8 cellular contexts compared by ENCODE assay signal in the genomic region with DNA sequence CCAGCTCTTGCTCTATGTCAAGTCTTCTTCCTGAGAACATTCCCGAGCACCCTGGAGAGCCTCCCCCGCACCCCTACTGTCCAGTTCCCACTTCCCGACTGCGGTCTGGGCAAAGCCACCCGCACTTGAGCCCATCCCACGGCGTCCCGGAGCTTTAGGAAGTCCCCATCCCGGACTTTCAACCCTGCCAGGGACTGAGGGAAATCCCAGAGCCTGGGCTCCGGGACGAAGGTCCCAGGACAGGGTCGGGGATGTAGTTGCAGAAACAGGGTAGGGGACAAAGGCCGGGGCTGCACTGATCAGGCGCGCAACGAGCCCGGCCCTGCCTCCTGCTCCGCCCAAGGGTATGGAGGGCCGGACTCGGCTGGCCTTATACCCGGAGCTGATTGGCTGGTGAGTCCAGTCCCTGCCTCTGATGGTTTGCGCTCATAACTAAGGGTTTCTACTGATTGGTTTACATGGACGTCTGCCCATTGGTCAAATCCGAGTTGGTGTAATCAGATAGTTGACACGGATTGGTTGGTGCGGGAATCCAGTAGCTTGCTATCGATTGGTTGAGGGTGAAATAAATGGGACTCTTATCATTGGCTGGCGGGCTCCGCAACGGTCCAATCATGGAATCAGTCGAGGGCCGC. TPM values are rescaled to one million over a fixed set of nuclear protein-coding genes. Genes with fewer than 3 reads are reported as not detected.
A peak's percentile ranks its signal among the peaks of the same experiment; 100 is the strongest.
DNase-seq lines count a peak whose midpoint lies in the region; ATAC-seq and TF ChIP-seq lines count a peak whose summit lies in the region.

No MANE protein-coding gene starts in this region.

- TF ChIP-seq POLR2A in right lobe of liver (IDR thresholded peaks at IDR 0.05) = peak; percentile 76

- peak; percentile 89 to 100 (median 97) for DNase-seq in CD4-positive, CD25-positive, alpha-beta regulatory T cell
- DNase-seq in NCI-H774 (lab: John Stamatoyannopoulos, UW) (peak; percentile 99), right lobe of liver (peak; percentile 96 to 99 (median 99))
- DNase-seq in activated CD4-positive, alpha-beta memory T cell treated with anti-CD3 and anti-CD28 coated beads, Interleukin-2, amount 10 ng/mL, durations not matched to agents 7 days and 5 days = peak; percentile 96
- peak; percentile 93 for DNase-seq in stimulated activated CD4-positive, alpha-beta T cell treated with anti-CD3 and anti-CD28 coated beads, Interleukin-4, amount 100 ng/mL, for 24 hours

- H3K27ac Mint-ChIP-seq in CD4-positive, CD25-positive, alpha-beta regulatory T cell = peak overlapping the region; percentile 50 to 91 (median 83)
- peak overlapping the region; percentile 90 for H3K27ac Mint-ChIP-seq in activated CD4-positive, alpha-beta memory T cell treated with anti-CD3 and anti-CD28 coated beads, Interleukin-2, amount 10 ng/mL, durations not matched to agents 7 days and 5 days

- CTCF ChIA-PET in activated CD4-positive, alpha-beta memory T cell treated with anti-CD3 and anti-CD28 coated beads, Interleukin-2, amount 10 ng/mL, durations not matched to agents 7 days and 5 days (lab: Charles Lee) = interaction anchor here (0.6 to 3.5 kb wide), 25 partner anchors 9 to 379 kb away, joined by 3 to 63 read pairs (median 4); partner anchors contain the start of genes CHAF1A, FSD1 and SH3GL1

- H3K4me1 Mint-ChIP-seq in CD4-positive, CD25-positive, alpha-beta regulatory T cell = peaks cover 9 to 55% (median 21%) of the 10 kb centered on the region in 4 donors
- H3K4me1 Mint-ChIP-seq in activated CD4-positive, alpha-beta memory T cell treated with anti-CD3 and anti-CD28 coated beads, Interleukin-2, amount 10 ng/mL, durations not matched to agents 7 days and 5 days = peaks cover 37% of the 10 kb centered on the region

- intact Hi-C loops in right lobe of liver (cut with DNase I) = no loop called here

- no peaks in the 10 kb centered on the region for H3K36me3 ChIP-seq in CD4-positive, CD25-positive, alpha-beta regulatory T cell (ENCODE audit: control insufficient read depth, insufficient read depth, low read length)
- H3K36me3 ChIP-seq in duodenal mucosa (ENCODE audit: control insufficient read depth in 1 of 2, insufficient read depth in 2 of 2, low read length in 2 of 2) (peaks cover 0 to 7% of the 10 kb centered on the region in 2 donors), right lobe of liver (no peaks in the 10 kb centered on the region)

- H3K9me3 Mint-ChIP-seq in CD4-positive, CD25-positive, alpha-beta regulatory T cell = peaks cover 0 to 2% (median 0%) of the 10 kb centered on the region in 7 donors
- H3K9me3 Mint-ChIP-seq in activated CD4-positive, alpha-beta memory T cell treated with anti-CD3 and anti-CD28 coated beads, Interleukin-2, amount 10 ng/mL, durations not matched to agents 7 days and 5 days = no peaks in the 10 kb centered on the region

- H3K27me3 ChIP-seq in CD4-positive, CD25-positive, alpha-beta regulatory T cell (ENCODE audit: control insufficient read depth, insufficient read depth, low read length) = no peaks in the 10 kb centered on the region
- H3K27me3 ChIP-seq in duodenal mucosa (ENCODE audit: control insufficient read depth in 1 of 2, insufficient read depth in 2 of 2, low read length in 2 of 2) = no peaks in the 10 kb centered on the region
- no peaks in the 10 kb centered on the region for H3K27me3 ChIP-seq in right lobe of liver

- H3K9me3 ChIP-seq in CD4-positive, CD25-positive, alpha-beta regulatory T cell (ENCODE audit: control insufficient read depth in 2 of 2, low read length in 2 of 2) = no peaks in the 10 kb centered on the region
- H3K9me3 ChIP-seq in duodenal mucosa (ENCODE audit: control insufficient read depth in 1 of 2, low read length in 2 of 2) (no peaks in the 10 kb centered on the region), right lobe of liver (no peaks in the 10 kb centered on the region)

- peak; percentile 85 to 87 for ATAC-seq in CD4-positive, CD25-positive, alpha-beta regulatory T cell (ENCODE audit: low read depth in 2 of 2)
- ATAC-seq in GM19438 (IDR thresholded peaks at IDR 0.05; ENCODE audit: low read depth, unreplicated experiment) = peak; percentile 88
- peak; percentile 80 for ATAC-seq in HG03571 (IDR thresholded peaks at IDR 0.05; ENCODE audit: unreplicated experiment)
- peak; percentile 75 to 90 (median 84) for ATAC-seq in right lobe of liver

- peak overlapping the region; percentile 71 for H3K4me3 ChIP-seq in CD4-positive, CD25-positive, alpha-beta regulatory T cell (ENCODE audit: low read depth, low read length)
- H3K4me3 ChIP-seq in duodenal mucosa (ENCODE audit: low read depth in 1 of 2, low read length in 2 of 2) = peak overlapping the region; percentile 83 to 87
- peak overlapping the region; percentile 45 to 68 (median 59) for H3K4me3 ChIP-seq in right lobe of liver

- no peak for TF ChIP-seq CTCF in right lobe of liver (IDR thresholded peaks at IDR 0.05)

- H3K27me3 Mint-ChIP-seq in CD4-positive, CD25-positive, alpha-beta regulatory T cell = peaks cover 5% of the 10 kb centered on the region
- no peaks in the 10 kb centered on the region for H3K27me3 Mint-ChIP-seq in activated CD4-positive, alpha-beta memory T cell treated with anti-CD3 and anti-CD28 coated beads, Interleukin-2, amount 10 ng/mL, durations not matched to agents 7 days and 5 days

- H3K27ac ChIP-seq in CD4-positive, CD25-positive, alpha-beta regulatory T cell (ENCODE audit: insufficient read depth, low read length, poor library complexity, severe bottlenecking) = peak overlapping the region; percentile 80
- H3K27ac ChIP-seq in duodenal mucosa (ENCODE audit: low read depth, low read length) (peak overlapping the region; percentile 97), right lobe of liver (peak overlapping the region; percentile 84 to 89 (median 88))

- H3K4me1 ChIP-seq in CD4-positive, CD25-positive, alpha-beta regulatory T cell (ENCODE audit: control insufficient read depth, insufficient read depth, low read length, poor library complexity, severe bottlenecking) = peaks cover 28% of the 10 kb centered on the region
- H3K4me1 ChIP-seq in duodenal mucosa (ENCODE audit: control insufficient read depth in 1 of 2, insufficient read depth in 2 of 2, low read length in 2 of 2) (peaks cover 18 to 38% of the 10 kb centered on the region in 2 donors), right lobe of liver (peaks cover 0 to 56% (median 19%) of the 10 kb centered on the region in 4 donors)

- peak overlapping the region; percentile 70 to 89 for H3K9ac ChIP-seq in duodenal mucosa (ENCODE audit: low read depth in 1 of 2, low read length in 2 of 2)

- peaks cover 9% of the 10 kb centered on the region for H3K36me3 Mint-ChIP-seq in CD4-positive, CD25-positive, alpha-beta regulatory T cell
- H3K36me3 Mint-ChIP-seq in activated CD4-positive, alpha-beta memory T cell treated with anti-CD3 and anti-CD28 coated beads, Interleukin-2, amount 10 ng/mL, durations not matched to agents 7 days and 5 days (ENCODE audit: low read depth) = peaks cover 8% of the 10 kb centered on the region

- peak overlapping the region; percentile 84 to 94 (median 94) for H3K4me3 Mint-ChIP-seq in CD4-positive, CD25-positive, alpha-beta regulatory T cell
- peak overlapping the region; percentile 90 for H3K4me3 Mint-ChIP-seq in activated CD4-positive, alpha-beta memory T cell treated with anti-CD3 and anti-CD28 coated beads, Interleukin-2, amount 10 ng/mL, durations not matched to agents 7 days and 5 days

- POLR2A ChIA-PET in activated CD4-positive, alpha-beta memory T cell treated with anti-CD3 and anti-CD28 coated beads, Interleukin-2, amount 10 ng/mL, durations not matched to agents 7 days and 5 days (lab: Charles Lee) = interaction anchor here (0.9 to 3.1 kb wide), 14 partner anchors 9 to 129 kb away, joined by 3 to 22 read pairs (median 12); partner anchors contain the start of genes CHAF1A, SH3GL1 and YJU2

- 2% methylated on average over 24 of the region's 32 CpGs for WGBS in right lobe of liver (ENCODE audit: insufficient coverage, low coverage, low lambda C conversion rate, missing lambda C conversion rate)

RNA-seq across cellular contexts. Expression of gene MPND, which starts 0.8 kb away (rescaled TPM):
- total RNA-seq in CD4-positive, CD25-positive, alpha-beta regulatory T cell = 12.2 TPM
- 1 to 10 TPM; 4.9 to 7.2 (median 5.7) TPM for polyA plus RNA-seq in CD4-positive, CD25-positive, alpha-beta regulatory T cell
- 10 to 100 TPM; 19.1 to 20.4 TPM for total RNA-seq in activated CD4-positive, alpha-beta memory T cell treated with anti-CD3 and anti-CD28 coated beads, Interleukin-2, amount 10 ng/mL, durations not matched to agents 7 days and 5 days
- 10 to 100 TPM in 5 of 6 experiments, 1 to 10 TPM in 1; 6.4 to 21.7 (median 19.6) TPM for total RNA-seq in right lobe of liver

RNA-seq across cellular contexts. Expression of gene STAP2, which starts 3.9 kb away (rescaled TPM):
- total RNA-seq in CD4-positive, CD25-positive, alpha-beta regulatory T cell = 2.2 TPM
- polyA plus RNA-seq in CD4-positive, CD25-positive, alpha-beta regulatory T cell = 1 to 10 TPM; 1.6 to 3.0 (median 2.4) TPM
- total RNA-seq in activated CD4-positive, alpha-beta memory T cell treated with anti-CD3 and anti-CD28 coated beads, Interleukin-2, amount 10 ng/mL, durations not matched to agents 7 days and 5 days = 1 to 10 TPM; 8.3 to 8.6 TPM
- 10 to 100 TPM; 21.4 to 51.5 (median 43.0) TPM for total RNA-seq in right lobe of liver

RNA-seq across cellular contexts. Expression of gene FSD1, which starts 38.1 kb away (rescaled TPM):
- total RNA-seq in CD4-positive, CD25-positive, alpha-beta regulatory T cell = 1.0 TPM
- 1 to 10 TPM in 1 of 4 donors, under 1 TPM in 1, not detected in 2; 0.76 to 1.6 TPM for polyA plus RNA-seq in CD4-positive, CD25-positive, alpha-beta regulatory T cell
- 1 to 10 TPM; 3.2 to 3.4 TPM for total RNA-seq in activated CD4-positive, alpha-beta memory T cell treated with anti-CD3 and anti-CD28 coated beads, Interleukin-2, amount 10 ng/mL, durations not matched to agents 7 days and 5 days
- 1 to 10 TPM in 1 of 6 experiments, under 1 TPM in 3, not detected in 2; 0.19 to 2.2 (median 0.52) TPM for total RNA-seq in right lobe of liver

RNA-seq across cellular contexts. Expression of gene TMIGD2, which starts 40.3 kb away (rescaled TPM):
- total RNA-seq in CD4-positive, CD25-positive, alpha-beta regulatory T cell = 4.8 TPM
- polyA plus RNA-seq in CD4-positive, CD25-positive, alpha-beta regulatory T cell = 10 to 100 TPM in 2 of 4 donors, 1 to 10 TPM in 2; 4.8 to 17.1 (median 11.1) TPM
- total RNA-seq in activated CD4-positive, alpha-beta memory T cell treated with anti-CD3 and anti-CD28 coated beads, Interleukin-2, amount 10 ng/mL, durations not matched to agents 7 days and 5 days = 1 to 10 TPM; 2.6 to 4.0 TPM
- total RNA-seq in right lobe of liver = under 1 TPM in 2 of 6 experiments, not detected in 4; 0.24 to 0.32 TPM

RNA-seq across cellular contexts. Expression of gene SH3GL1, which starts 57.8 kb away (rescaled TPM):
- 54.0 TPM for total RNA-seq in CD4-positive, CD25-positive, alpha-beta regulatory T cell
- polyA plus RNA-seq in CD4-positive, CD25-positive, alpha-beta regulatory T cell = 10 to 100 TPM; 13.4 to 23.0 (median 17.6) TPM
- 10 to 100 TPM; 62.1 to 64.0 TPM for total RNA-seq in activated CD4-positive, alpha-beta memory T cell treated with anti-CD3 and anti-CD28 coated beads, Interleukin-2, amount 10 ng/mL, durations not matched to agents 7 days and 5 days
- 10 to 100 TPM; 22.6 to 47.7 (median 25.2) TPM for total RNA-seq in right lobe of liver

Comparison
In these comparisons a context has a peak if more than half of its experiments do, and no peak if none do; other contexts are left out.
1. Peak in every context shown above with its lines: DNase-seq, ATAC-seq, H3K4me3 ChIP-seq and H3K27ac ChIP-seq.